Comparison of ENCODE assay signal across 18 cellular contexts in the genomic region with DNA sequence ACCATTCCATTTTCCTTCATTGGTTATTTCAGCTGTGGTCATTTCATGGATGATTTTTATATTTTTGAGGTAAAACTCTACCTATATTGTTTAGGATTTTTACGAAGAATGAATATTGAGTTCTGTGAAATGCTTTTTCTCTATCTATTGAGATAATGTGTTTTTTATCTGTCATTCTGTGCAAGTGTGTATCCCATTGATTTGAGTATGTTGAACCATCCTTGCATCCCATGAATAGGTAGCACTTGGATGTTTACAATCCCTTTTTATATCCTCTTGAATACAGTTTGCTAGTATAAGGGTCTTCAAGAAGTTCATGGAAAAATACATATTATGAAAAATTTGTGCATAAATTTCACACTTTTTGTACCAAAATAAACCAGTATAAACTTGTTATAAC. TPM values are rescaled to one million over a fixed set of nuclear protein-coding genes. Genes with fewer than 3 reads are reported as not detected.
DNase-seq lines count a peak whose midpoint lies in the region; ATAC-seq and TF ChIP-seq lines count a peak whose summit lies in the region.
"Had no signal": no experiment of that assay in that cellular context is flagged by ENCODE, and none has a peak within 500 bp of the region (broad histone marks: within the 10 kb centered on the region; RNA-seq: fewer than 3 reads in every experiment).

No MANE protein-coding gene starts in this region.

- no peak for DNase-seq in CD8-positive, alpha-beta memory T cell
- DNase-seq in astrocyte of the spinal cord (ENCODE audit: low read depth, low spot score): peak; percentile 1
- DNase-seq in endodermal cell: no peak
- DNase-seq in DMS53 (lab: John Stamatoyannopoulos, UW): no peak
- no peak for DNase-seq in posterior vena cava (ENCODE audit: low spot score)
- DNase-seq: AML-193; CD4-positive, alpha-beta T cell; CD8-positive, alpha-beta T cell; COR-L47; DMS 273 treated with DMSO at 0.1 percent for 48 hours; DMS79 treated with DMSO at 0.1 percent for 48 hours; GF-D8 had no signal

- H3K27ac ChIP-seq in CD8-positive, alpha-beta memory T cell (ENCODE audit: low read depth, low read length): no peak overlapping the region
- no peak overlapping the region for H3K27ac ChIP-seq in endodermal cell (ENCODE audit: low read depth, low read length)
- H3K27ac ChIP-seq: 22Rv1; A549; BLaER1 treated with 17β-estradiol and CSF1 and Interleukin-3, amounts not matched to agents 10 nM and 100 nM; C4-2B had no signal

- no peak overlapping the region for H3K4me3 Mint-ChIP-seq in CD8-positive, alpha-beta memory T cell
- H3K4me3 Mint-ChIP-seq in endodermal cell: no peak overlapping the region
- H3K4me3 Mint-ChIP-seq: B cell; CD4-positive, alpha-beta T cell; CD8-positive, alpha-beta T cell had no signal

- H3K4me3 ChIP-seq in CD8-positive, alpha-beta memory T cell (ENCODE audit: low read length): peak overlapping the region; percentile 12
- H3K4me3 ChIP-seq in astrocyte of the spinal cord (ENCODE audit: low read depth, low read length) (no peak overlapping the region), endodermal cell (ENCODE audit: low read length) (peak overlapping the region; percentile 43)
- H3K4me3 ChIP-seq: A549 had no signal

- no peaks in the 10 kb centered on the region for H3K4me1 ChIP-seq in CD8-positive, alpha-beta memory T cell (ENCODE audit: insufficient read depth, low read length)
- H3K4me1 ChIP-seq in endodermal cell (ENCODE audit: control insufficient read depth, insufficient read depth, low read length): no peaks in the 10 kb centered on the region
- H3K4me1 ChIP-seq: A549; BLaER1 treated with 17β-estradiol and CSF1 and Interleukin-3, amounts not matched to agents 10 nM and 100 nM had no signal

- no peak for TF ChIP-seq CTCF in astrocyte of the spinal cord (IDR thresholded peaks at IDR 0.05; ENCODE audit: low read depth, low read length)
- no peak for TF ChIP-seq CTCF in endodermal cell (conservative IDR thresholded peaks at IDR 0.05)

- no peak for ATAC-seq in HG02870 (IDR thresholded peaks at IDR 0.05; ENCODE audit: unreplicated experiment)
- ATAC-seq: A549; CD8-positive, alpha-beta T cell had no signal

- peaks cover 32 to 83% (median 80%) of the 10 kb centered on the region in 5 donors for H3K9me3 Mint-ChIP-seq in CD8-positive, alpha-beta memory T cell
- H3K9me3 Mint-ChIP-seq in endodermal cell: peaks cover 92% of the 10 kb centered on the region

- H3K9me3 ChIP-seq in CD8-positive, alpha-beta memory T cell (ENCODE audit: low read length): peaks cover 69% of the 10 kb centered on the region
- peaks cover 68% of the 10 kb centered on the region for H3K9me3 ChIP-seq in endodermal cell (ENCODE audit: control insufficient read depth, low read length)

- in situ Hi-C loops in astrocyte of the spinal cord (cut with HindIII; ENCODE audit: low sequenced_read_pairs): no loop called here

- 92% methylated on average over 1 of the region's 1 CpG; no CpG with 5 or more reads in 1 of the 2 experiments for WGBS in endodermal cell (ENCODE audit: insufficient coverage in 1 of 2, insufficient read length in 1 of 2), 2 experiments

- no peak overlapping the region for H3K9ac ChIP-seq in endodermal cell (ENCODE audit: extremely low read depth, low read length, poor library complexity, severe bottlenecking)
- H3K9ac ChIP-seq: BLaER1 treated with 17β-estradiol and CSF1 and Interleukin-3, amounts not matched to agents 10 nM and 100 nM had no signal

- H3K27me3 ChIP-seq in CD8-positive, alpha-beta memory T cell (ENCODE audit: insufficient read depth, low read length, poor library complexity, severe bottlenecking): no peaks in the 10 kb centered on the region
- no peaks in the 10 kb centered on the region for H3K27me3 ChIP-seq in endodermal cell (ENCODE audit: control insufficient read depth, insufficient read depth, low read length, poor library complexity, severe bottlenecking)
- H3K27me3 ChIP-seq: BLaER1 treated with 17β-estradiol and CSF1 and Interleukin-3, amounts not matched to agents 10 nM and 100 nM had no signal

- H3K4me1 Mint-ChIP-seq in CD8-positive, alpha-beta memory T cell: no peaks in the 10 kb centered on the region
- H3K4me1 Mint-ChIP-seq in endodermal cell: no peaks in the 10 kb centered on the region
- H3K4me1 Mint-ChIP-seq: B cell had no signal

- no peaks in the 10 kb centered on the region for H3K27me3 Mint-ChIP-seq in CD8-positive, alpha-beta memory T cell
- H3K27me3 Mint-ChIP-seq in endodermal cell (ENCODE audit: insufficient read depth): peaks cover 2% of the 10 kb centered on the region
- H3K27me3 Mint-ChIP-seq: B cell; CD4-positive, alpha-beta T cell had no signal

- POLR2A ChIA-PET in CD8-positive, alpha-beta memory T cell (lab: Charles Lee): no interaction called here

- intact Hi-C loops in posterior vena cava (cut with DNase I): no loop called here

- CTCF ChIA-PET in CD8-positive, alpha-beta memory T cell (lab: Charles Lee): no interaction called here

- peaks cover 9 to 38% (median 35%) of the 10 kb centered on the region in 3 donors for H3K36me3 Mint-ChIP-seq in CD8-positive, alpha-beta memory T cell
- H3K36me3 Mint-ChIP-seq in endodermal cell (ENCODE audit: low read depth): peaks cover 60% of the 10 kb centered on the region

- H3K36me3 ChIP-seq in CD8-positive, alpha-beta memory T cell (ENCODE audit: insufficient read depth, low read length): peaks cover 11% of the 10 kb centered on the region
- H3K36me3 ChIP-seq in endodermal cell (ENCODE audit: control insufficient read depth, insufficient read depth, low read length): peaks cover 45% of the 10 kb centered on the region

- H3K27ac Mint-ChIP-seq in CD8-positive, alpha-beta memory T cell: no peak overlapping the region
- H3K27ac Mint-ChIP-seq in endodermal cell: no peak overlapping the region
- H3K27ac Mint-ChIP-seq: B cell; CD4-positive, alpha-beta T cell; CD8-positive, alpha-beta T cell had no signal

RNA-seq across cellular contexts. Expression of a gene that starts 9.8 kb away (rescaled TPM):
- total RNA-seq in CD8-positive, alpha-beta memory T cell: 10 to 100 TPM; 17.8 to 18.7 TPM
- 9.9 TPM for polyA plus RNA-seq in CD8-positive, alpha-beta memory T cell
- 10 to 100 TPM; 42.2 to 48.8 TPM for total RNA-seq in endodermal cell
- 7.9 TPM for polyA plus RNA-seq in endodermal cell (2013, experiment 1 of 2)
- polyA plus RNA-seq in endodermal cell (2013, experiment 2 of 2): 6.6 TPM
- 10 to 100 TPM; 10.7 to 13.5 TPM for total RNA-seq in posterior vena cava

RNA-seq across cellular contexts. Expression of a gene that starts 22.2 kb away (rescaled TPM):
- total RNA-seq in CD8-positive, alpha-beta memory T cell: 1 to 10 TPM; 5.8 to 6.3 TPM
- polyA plus RNA-seq in CD8-positive, alpha-beta memory T cell: 11.5 TPM
- total RNA-seq in endodermal cell: 10 to 100 TPM; 19.0 to 24.3 TPM
- 7.1 TPM for polyA plus RNA-seq in endodermal cell (2013, experiment 1 of 2)
- polyA plus RNA-seq in endodermal cell (2013, experiment 2 of 2): 8.1 TPM
- total RNA-seq in posterior vena cava: 1 to 10 TPM; 6.6 to 6.7 TPM

RNA-seq across cellular contexts. Expression of a gene that starts 39.2 kb away (rescaled TPM):
- 10 to 100 TPM; 10.1 to 10.5 TPM for total RNA-seq in CD8-positive, alpha-beta memory T cell
- 10.0 TPM for polyA plus RNA-seq in CD8-positive, alpha-beta memory T cell
- 10 to 100 TPM; 30.1 to 35.9 TPM for total RNA-seq in endodermal cell
- polyA plus RNA-seq in endodermal cell (2013, experiment 1 of 2): 9.0 TPM
- polyA plus RNA-seq in endodermal cell (2013, experiment 2 of 2): 10.7 TPM
- 10 to 100 TPM in 1 of 2 donors, 1 to 10 TPM in 1; 9.3 to 10.6 TPM for total RNA-seq in posterior vena cava
